Comparison of ENCODE assay signal across 1 cellular context in genomic region chr2:210476194-210477128, GRCh38.
TF ChIP-seq lines count a peak whose summit lies in the region.

Gene LANCL1, minus strand, starts transcription at chr2:210476759. Its CDS starts 363 bp downstream, at chr2:210476396.

TF ChIP-seq in HEK293, 187 proteins besides CTCF, POLR2A, EP300 and RAD21 (continued from another document and continues in another):
- TF ChIP-seq HIC1 (tag by site-specific recombination; IDR thresholded peaks at IDR 0.05) (no peak), ZNF155 (tag by site-specific recombination; IDR thresholded peaks at IDR 0.05) (no peak), ZNF624 (tag by site-specific recombination; IDR thresholded peaks at IDR 0.05) (no peak), ZNF707 (tag by site-specific recombination; IDR thresholded peaks at IDR 0.05) (no peak), ZFP41 (tag by site-specific recombination; IDR thresholded peaks at IDR 0.05; ENCODE audit: borderline replicate concordance) (no peak), ZNF521 (tag by site-specific recombination; IDR thresholded peaks at IDR 0.05) (no peak), ZNF501 (tag by site-specific recombination; IDR thresholded peaks at IDR 0.05) (peak; percentile 68; the same call in 1 of the 2 replicates), ZNF311 (tag by site-specific recombination; IDR thresholded peaks at IDR 0.05; ENCODE audit: borderline replicate concordance) (no peak), KLF1 (tag by site-specific recombination; IDR thresholded peaks at IDR 0.05) (no peak), ZNF157 (tag by site-specific recombination; IDR thresholded peaks at IDR 0.05) (no peak), ZFP69B (tag by site-specific recombination; IDR thresholded peaks at IDR 0.05) (no peak), ZBTB7A (tag by site-specific recombination; IDR thresholded peaks at IDR 0.05; ENCODE audit: low read depth) (no peak), ZNF423 (tag by site-specific recombination; IDR thresholded peaks at IDR 0.05) (no peak), ZNF473 (tag by site-specific recombination; IDR thresholded peaks at IDR 0.05) (no peak), KLF16 (tag by site-specific recombination; IDR thresholded peaks at IDR 0.05) (0 out of 2 replicates have a peak, but pooled peaks have one; percentile 43), ZNF692 (tag by site-specific recombination; IDR thresholded peaks at IDR 0.05) (peak; percentile 66; the same call in 1 of the 2 replicates), ZNF561 (tag by site-specific recombination; IDR thresholded peaks at IDR 0.05; ENCODE audit: borderline replicate concordance) (no peak), SP2 (tag by site-specific recombination; IDR thresholded peaks at IDR 0.05) (peak; percentile 64), GLIS2 (tag by site-specific recombination; IDR thresholded peaks at IDR 0.05) (no peak), ZNF2 (tag by site-specific recombination; IDR thresholded peaks at IDR 0.05) (0 out of 2 replicates have a peak, but pooled peaks have one; percentile 43), ZNF548 (tag by site-specific recombination; IDR thresholded peaks at IDR 0.05) (no peak), ZNF391 (tag by site-specific recombination; IDR thresholded peaks at IDR 0.05; ENCODE audit: borderline replicate concordance, low read depth) (no peak), ZNF585B (tag by site-specific recombination; IDR thresholded peaks at IDR 0.05) (no peak), PRDM1 (tag by site-specific recombination; IDR thresholded peaks at IDR 0.05) (no peak), ZBTB6 (tag by site-specific recombination; IDR thresholded peaks at IDR 0.05) (no peak), ZNF510 (tag by site-specific recombination; IDR thresholded peaks at IDR 0.05; ENCODE audit: insufficient replicate concordance) (no peak), ZNF221 (tag by site-specific recombination; IDR thresholded peaks at IDR 0.05; ENCODE audit: borderline replicate concordance) (no peak), KLF10 (tag by site-specific recombination; IDR thresholded peaks at IDR 0.05) (no peak; the same call in 1 of the 2 replicates), GLIS1 (tag by site-specific recombination; IDR thresholded peaks at IDR 0.05) (no peak), ZNF174 (tag by site-specific recombination; IDR thresholded peaks at IDR 0.05) (no peak), ZNF280D (tag by site-specific recombination; IDR thresholded peaks at IDR 0.05) (no peak), BCL11A (tag by site-specific recombination; IDR thresholded peaks at IDR 0.05; ENCODE audit: low read depth) (peak; percentile 66; the same call in 1 of the 2 replicates), HOXC10 (CRISPR knock-in tag; IDR thresholded peaks at IDR 0.05) (no peak), ZNF292 (tag by site-specific recombination; IDR thresholded peaks at IDR 0.05; ENCODE audit: borderline replicate concordance, low read depth) (no peak), ZNF610 (tag by site-specific recombination; IDR thresholded peaks at IDR 0.05; ENCODE audit: borderline replicate concordance) (no peak), ZNF488 (tag by site-specific recombination; IDR thresholded peaks at IDR 0.05) (no peak), RBAK (tag by site-specific recombination; IDR thresholded peaks at IDR 0.05) (no peak), KLF9 (tag by site-specific recombination; IDR thresholded peaks at IDR 0.05; ENCODE audit: low read depth) (0 out of 2 replicates have a peak, but pooled peaks have one; percentile 14), ZNF18 (tag by site-specific recombination; IDR thresholded peaks at IDR 0.05) (no peak), ZNF26 (tag by site-specific recombination; IDR thresholded peaks at IDR 0.05) (no peak), ZNF366 (tag by site-specific recombination; conservative IDR thresholded peaks at IDR 0.05) (no peak), BCL11B (tag by site-specific recombination; IDR thresholded peaks at IDR 0.05; ENCODE audit: low read depth) (no peak), ZNF274 (IDR thresholded peaks at IDR 0.05; ENCODE audit: low read length) (no peak), ZNF274 (tag by site-specific recombination; IDR thresholded peaks at IDR 0.05; ENCODE audit: borderline replicate concordance) (no peak), ZBTB20 (tag by site-specific recombination; IDR thresholded peaks at IDR 0.05) (peak; percentile 94), ZNF677 (tag by site-specific recombination; IDR thresholded peaks at IDR 0.05) (no peak), ATF2 (tag by site-specific recombination; IDR thresholded peaks at IDR 0.05; ENCODE audit: low read depth) (no peak), ZNF530 (tag by site-specific recombination; IDR thresholded peaks at IDR 0.05; ENCODE audit: low read depth) (no peak), BCL6B (tag by site-specific recombination; IDR thresholded peaks at IDR 0.05) (no peak), ZEB2 (tag by site-specific recombination; IDR thresholded peaks at IDR 0.05) (no peak), ZNF239 (tag by site-specific recombination; IDR thresholded peaks at IDR 0.05) (no peak), ZNF791 (tag by site-specific recombination; IDR thresholded peaks at IDR 0.05) (no peak), ZNF843 (tag by site-specific recombination; IDR thresholded peaks at IDR 0.05) (no peak), ZNF837 (tag by site-specific recombination; IDR thresholded peaks at IDR 0.05) (no peak)
